18 cellular contexts compared by ENCODE assay signal in the genomic region with DNA sequence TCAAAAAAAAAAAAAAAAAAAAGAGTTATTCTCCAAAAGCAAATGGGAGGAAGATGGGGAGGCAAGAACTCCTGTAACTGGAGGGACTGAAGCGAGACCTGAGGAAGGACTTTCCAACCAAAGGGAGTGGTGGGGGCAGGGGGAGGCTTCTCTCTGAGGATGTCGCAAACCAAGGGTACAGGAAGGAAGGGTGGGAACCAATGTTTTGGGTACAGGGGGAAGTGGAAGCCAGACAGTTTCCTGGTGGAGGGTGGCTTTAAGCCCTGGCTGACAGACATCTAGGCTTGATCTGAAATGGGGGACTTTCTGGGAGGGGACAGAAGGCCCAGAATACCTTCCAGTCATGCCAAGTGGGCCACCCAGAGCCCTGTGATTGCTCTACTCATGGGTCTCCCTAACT. TPM values are rescaled to one million over a fixed set of nuclear protein-coding genes. Genes with fewer than 3 reads are reported as not detected.
A peak's percentile ranks its signal among the peaks of the same experiment; 100 is the strongest.
DNase-seq lines count a peak whose midpoint lies in the region; ATAC-seq and TF ChIP-seq lines count a peak whose summit lies in the region.
"Had no signal": no experiment of that assay in that cellular context is flagged by ENCODE, and none has a peak within 500 bp of the region (broad histone marks: within the 10 kb centered on the region; RNA-seq: fewer than 3 reads in every experiment).

No MANE protein-coding gene starts in this region.

- WGBS in gastroesophageal sphincter (ENCODE audit: low coverage in 1 of 2), 2 donors: 88 to 95% methylated on average over 1 to 2 of the region's 2 CpGs

- H3K36me3 ChIP-seq in upper lobe of right lung (peaks cover 10% of the 10 kb centered on the region), gastroesophageal sphincter (no peaks in the 10 kb centered on the region)
- H3K36me3 ChIP-seq: adrenal gland, SJSA1, WERI-Rb-1 had no signal

- H3K27ac Mint-ChIP-seq in natural killer cell: no peak overlapping the region
- H3K27ac Mint-ChIP-seq in natural killer cell treated with Interleukin-12 subunit alpha and Interleukin-12 subunit beta and Interleukin-15 and Interleukin-18, amount 100 ng/mL, for 72 hours: no peak overlapping the region

- H3K4me1 ChIP-seq in upper lobe of right lung: peaks cover 12% of the 10 kb centered on the region
- H3K4me1 ChIP-seq in gastroesophageal sphincter: no peaks in the 10 kb centered on the region
- H3K4me1 ChIP-seq: adrenal gland, foreskin keratinocyte, SJSA1 had no signal

- no peak for DNase-seq in natural killer cell
- DNase-seq in natural killer cell treated with Interleukin-12 subunit alpha and Interleukin-12 subunit beta and Interleukin-15 and Interleukin-18, amount 100 ng/mL, for 72 hours (ENCODE audit: low spot score): no peak
- peak; percentile 20 for DNase-seq in NOMO-1 treated with dmso at 0.1 percent for 144 hours (lab: John Stamatoyannopoulos, UW; ENCODE audit: unreplicated experiment)
- DNase-seq in central memory CD4-positive, alpha-beta T cell: peak; percentile 57
- no peak for DNase-seq in upper lobe of right lung
- no peak for DNase-seq in NCI-H69 (lab: John Stamatoyannopoulos, UW)
- DNase-seq: DMS79 treated with DMSO at 0.1 percent for 48 hours; foreskin keratinocyte; NCI-H1092; NCI-H2171; occipital lobe; stimulated activated naive CD8-positive, alpha-beta T cell treated with anti-CD3 and anti-CD28 coated beads, Interleukin-15, Interleukin-2, amounts not matched to agents 100 U/mL and 50 U/mL, for 24 hours had no signal

- TF ChIP-seq EP300 in gastroesophageal sphincter (IDR thresholded peaks at IDR 0.05): no peak

- peaks cover 5 to 28% of the 10 kb centered on the region in 2 donors for H3K4me1 Mint-ChIP-seq in natural killer cell
- peaks cover 10 to 14% of the 10 kb centered on the region in 2 donors for H3K4me1 Mint-ChIP-seq in natural killer cell treated with Interleukin-12 subunit alpha and Interleukin-12 subunit beta and Interleukin-15 and Interleukin-18, amount 100 ng/mL, for 72 hours (ENCODE audit: low read depth in 2 of 2)

- intact Hi-C loops in natural killer cell (cut with micrococcal nuclease): no loop called here
- intact Hi-C loops in upper lobe of right lung (cut with DNase I): no loop called here

- H3K27ac ChIP-seq in upper lobe of right lung (peak overlapping the region; percentile 3), gastroesophageal sphincter (no peak overlapping the region)
- H3K27ac ChIP-seq: adrenal gland, foreskin keratinocyte, SJSA1, WERI-Rb-1 had no signal

- TF ChIP-seq CTCF in natural killer cell (IDR thresholded peaks at IDR 0.05) (no peak), upper lobe of right lung (IDR thresholded peaks at IDR 0.05) (no peak), gastroesophageal sphincter (IDR thresholded peaks at IDR 0.05) (no peak)

- H3K36me3 Mint-ChIP-seq in natural killer cell: no peaks in the 10 kb centered on the region
- no peaks in the 10 kb centered on the region for H3K36me3 Mint-ChIP-seq in natural killer cell treated with Interleukin-12 subunit alpha and Interleukin-12 subunit beta and Interleukin-15 and Interleukin-18, amount 100 ng/mL, for 72 hours

- peak overlapping the region; percentile 59 for H3K4me3 Mint-ChIP-seq in natural killer cell
- H3K4me3 Mint-ChIP-seq in natural killer cell treated with Interleukin-12 subunit alpha and Interleukin-12 subunit beta and Interleukin-15 and Interleukin-18, amount 100 ng/mL, for 72 hours: no peak overlapping the region

- no peaks in the 10 kb centered on the region for H3K9me3 ChIP-seq in upper lobe of right lung
- no peaks in the 10 kb centered on the region for H3K9me3 ChIP-seq in gastroesophageal sphincter
- H3K9me3 ChIP-seq: adrenal gland, SJSA1 had no signal

- H3K27me3 Mint-ChIP-seq in natural killer cell (ENCODE audit: low read depth in 2 of 2): no peaks in the 10 kb centered on the region
- H3K27me3 Mint-ChIP-seq in natural killer cell treated with Interleukin-12 subunit alpha and Interleukin-12 subunit beta and Interleukin-15 and Interleukin-18, amount 100 ng/mL, for 72 hours: no peaks in the 10 kb centered on the region

- no peak for TF ChIP-seq POLR2A in gastroesophageal sphincter (IDR thresholded peaks at IDR 0.05)

- H3K27me3 ChIP-seq in upper lobe of right lung (no peaks in the 10 kb centered on the region), gastroesophageal sphincter (no peaks in the 10 kb centered on the region)
- H3K27me3 ChIP-seq: adrenal gland, foreskin keratinocyte, SJSA1 had no signal

- no peak overlapping the region for H3K4me3 ChIP-seq in upper lobe of right lung
- no peak overlapping the region for H3K4me3 ChIP-seq in gastroesophageal sphincter
- H3K4me3 ChIP-seq: adrenal gland, SJSA1, skin epidermis had no signal

- peaks cover 0 to 3% of the 10 kb centered on the region in 2 donors for H3K9me3 Mint-ChIP-seq in natural killer cell
- H3K9me3 Mint-ChIP-seq in natural killer cell treated with Interleukin-12 subunit alpha and Interleukin-12 subunit beta and Interleukin-15 and Interleukin-18, amount 100 ng/mL, for 72 hours: no peaks in the 10 kb centered on the region

- ATAC-seq in natural killer cell (peak in 1 of 3 donors; percentile 37), upper lobe of right lung (peak; percentile 62), gastroesophageal sphincter (no peak), GM21423 (IDR thresholded peaks at IDR 0.05; ENCODE audit: unreplicated experiment) (no peak)
- ATAC-seq in natural killer cell treated with Interleukin-12 subunit alpha and Interleukin-12 subunit beta and Interleukin-15 and Interleukin-18, amount 100 ng/mL, for 72 hours: no peak
- ATAC-seq: foreskin keratinocyte; stimulated activated naive CD8-positive, alpha-beta T cell treated with anti-CD3 and anti-CD28 coated beads, Interleukin-15, Interleukin-2, amounts not matched to agents 100 U/mL and 50 U/mL, for 24 hours had no signal

RNA-seq across cellular contexts. Expression of gene VIPR1, which starts 27.0 kb away (rescaled TPM):
- total RNA-seq in natural killer cell (1 to 10 TPM; 2.3 to 3.1 (median 2.4) TPM), upper lobe of right lung (184 TPM), gastroesophageal sphincter (1 to 10 TPM; 3.8 to 9.5 (median 5.9) TPM)
- under 1 TPM in 1 of 2 donors, not detected in 1; 0.69 TPM for total RNA-seq in natural killer cell treated with Interleukin-12 subunit alpha and Interleukin-12 subunit beta and Interleukin-15 and Interleukin-18, amount 100 ng/mL, for 72 hours
- total RNA-seq: SJSA1 had no signal

RNA-seq across cellular contexts. Expression of gene SEC22C, which starts 52.3 kb away (rescaled TPM):
- 10 to 100 TPM; 51.3 to 60.4 (median 55.9) TPM for total RNA-seq in natural killer cell
- total RNA-seq in natural killer cell treated with Interleukin-12 subunit alpha and Interleukin-12 subunit beta and Interleukin-15 and Interleukin-18, amount 100 ng/mL, for 72 hours: 10 to 100 TPM; 47.1 to 49.7 TPM
- total RNA-seq in upper lobe of right lung: 48.6 TPM
- 10 to 100 TPM; 56.0 to 84.4 (median 72.1) TPM for total RNA-seq in gastroesophageal sphincter

Comparison
In these comparisons a context has a peak if more than half of its experiments do, and no peak if none do; other contexts are left out.
1. DNase-seq: peak in NOMO-1 treated with dmso at 0.1 percent for 144 hours (single experiment) and central memory CD4-positive, alpha-beta T cell (single experiment); none in natural killer cell (single experiment), natural killer cell treated with Interleukin-12 subunit alpha and Interleukin-12 subunit beta and Interleukin-15 and Interleukin-18, amount 100 ng/mL, for 72 hours (single experiment), upper lobe of right lung (single experiment) and NCI-H69 (single experiment).
2. RNA of gene VIPR1, which starts 27.0 kb away (total RNA-seq): 184 TPM in upper lobe of right lung (single experiment); 3.8 to 9.5 TPM in gastroesophageal sphincter, 2.3 to 3.1 TPM in natural killer cell and 0.69 TPM in natural killer cell treated with Interleukin-12 subunit alpha and Interleukin-12 subunit beta and Interleukin-15 and Interleukin-18, amount 100 ng/mL, for 72 hours; every median in the first group is over 10 times any median in the second.